12 cellular contexts compared by ENCODE assay signal in the genomic region with DNA sequence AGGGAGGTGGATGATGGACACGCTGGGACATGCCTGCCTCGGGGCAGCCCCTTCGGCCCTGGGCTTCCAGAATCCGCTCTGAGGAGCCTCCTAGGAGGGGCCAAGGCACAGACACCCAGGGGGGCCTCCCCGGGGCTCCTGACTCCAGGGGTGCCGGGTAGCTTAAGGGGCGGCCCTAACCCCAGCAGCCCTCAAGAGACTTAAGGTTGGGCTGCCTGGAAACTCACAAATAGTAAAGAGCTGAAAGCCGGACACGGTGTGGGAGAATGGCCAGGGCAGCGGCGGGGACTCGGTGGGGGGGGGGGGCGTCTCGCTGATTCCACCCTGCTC. TPM values are rescaled to one million over a fixed set of nuclear protein-coding genes. Genes with fewer than 3 reads are reported as not detected.
A peak's percentile ranks its signal among the peaks of the same experiment; 100 is the strongest.
DNase-seq lines count a peak whose midpoint lies in the region; ATAC-seq, FAIRE-seq and TF ChIP-seq lines count a peak whose summit lies in the region.
"Had no signal": no experiment of that assay in that cellular context is flagged by ENCODE, and none has a peak within 500 bp of the region (broad histone marks: within the 10 kb centered on the region; RNA-seq: fewer than 3 reads in every experiment).

No MANE protein-coding gene starts in this region.

- H3K4ac ChIP-seq in mesendoderm (ENCODE audit: low read depth, low read length): peak overlapping the region; percentile 2

- no peak overlapping the region for H4K8ac ChIP-seq in mesendoderm (ENCODE audit: low read depth, low read length)

- TF ChIP-seq EP300 in stomach (IDR thresholded peaks at IDR 0.05): no peak

- DNase-seq in HL-60 (ENCODE audit: low read depth in 1 of 2, low spot score in 1 of 2) (no peak), body of pancreas (no peak), mesendoderm (no peak), stomach (no peak), NK-92 (lab: John Stamatoyannopoulos, UW; ENCODE audit: unreplicated experiment) (no peak), GM13977 (ENCODE audit: low spot score) (no peak), H54 (ENCODE audit: insufficient read length, low spot score) (no peak)
- DNase-seq: activated T-cell treated with anti-CD3 and anti-CD28 coated beads, Interleukin-2, amount 50 U/mL, for 24 hours had no signal

- H3K9ac ChIP-seq in mesendoderm (ENCODE audit: low read length): no peak overlapping the region

- H3K18ac ChIP-seq in mesendoderm (ENCODE audit: low read length): peak overlapping the region; percentile 45

- FAIRE-seq in H54 (lab: Jason Lieb, UNC): no peak

- no peaks in the 10 kb centered on the region for H3K27me3 ChIP-seq in HL-60 (ENCODE audit: insufficient read depth, poor library complexity, severe bottlenecking)
- H3K27me3 ChIP-seq in body of pancreas: no peaks in the 10 kb centered on the region
- no peaks in the 10 kb centered on the region for H3K27me3 ChIP-seq in mesendoderm (ENCODE audit: insufficient read depth, low read length, poor library complexity)
- peaks cover 0 to 4% (median 0%) of the 10 kb centered on the region in 3 donors for H3K27me3 ChIP-seq in stomach

- TF ChIP-seq POLR2A in body of pancreas (IDR thresholded peaks at IDR 0.05) (no peak), stomach (IDR thresholded peaks at IDR 0.05) (no peak), H54 (IDR thresholded peaks at IDR 0.05; ENCODE audit: low read depth, low read length) (no peak)

- no peak overlapping the region for H2AK5ac ChIP-seq in mesendoderm (ENCODE audit: low read length)

- H3K27ac ChIP-seq in HL-60 (replicated peaks) (peak overlapping the region; percentile 52), body of pancreas (peak overlapping the region; percentile 41 to 92 (median 79)), mesendoderm (ENCODE audit: low read depth, low read length) (peak overlapping the region; percentile 67), stomach (peak overlapping the region in 3 of 5 donors; percentile 67 to 85 (median 77))

- H3K79me1 ChIP-seq in mesendoderm (ENCODE audit: low read length): peaks cover 6% of the 10 kb centered on the region

- H4K5ac ChIP-seq in mesendoderm (ENCODE audit: low read length): no peak overlapping the region

- H3K36me3 ChIP-seq in body of pancreas (replicated peaks in 1 of 2; ENCODE audit: insufficient read depth in 1 of 2, low read depth in 2 of 2) (no peaks in the 10 kb centered on the region), mesendoderm (ENCODE audit: control insufficient read depth, insufficient read depth, low read length) (peaks cover 8% of the 10 kb centered on the region), stomach (peaks cover 0 to 19% (median 17%) of the 10 kb centered on the region in 4 donors)

- in situ Hi-C loops in GM13977 (cut with MboI; ENCODE audit: low pct_unique_long_range_greater_than_20kb, low sequenced_read_pairs, unreplicated experiment): no loop called here

- ATAC-seq in body of pancreas (no peak), GM21723 (IDR thresholded peaks at IDR 0.05; ENCODE audit: unreplicated experiment) (no peak)

- H3K9me3 ChIP-seq in body of pancreas (no peaks in the 10 kb centered on the region), stomach (no peaks in the 10 kb centered on the region)

- H3K79me2 ChIP-seq in mesendoderm (ENCODE audit: control insufficient read depth, insufficient read depth, low read length): peaks cover 63% of the 10 kb centered on the region

- TF ChIP-seq CTCF in HL-60 (IDR thresholded peaks at IDR 0.05; ENCODE audit: insufficient read depth, low read length) (no peak), body of pancreas (IDR thresholded peaks at IDR 0.05) (no peak), stomach (IDR thresholded peaks at IDR 0.05) (no peak), GM13977 (IDR thresholded peaks at IDR 0.05; ENCODE audit: extremely low read depth, insufficient read depth, missing control alignments) (no peak)

- H2BK120ac ChIP-seq in mesendoderm (ENCODE audit: low read depth, low read length): no peak overlapping the region

- no peak overlapping the region for H2BK5ac ChIP-seq in mesendoderm (ENCODE audit: low read length)

- H3K56ac ChIP-seq in mesendoderm (ENCODE audit: low read length): no peak overlapping the region

- no peak overlapping the region for H3K4me2 ChIP-seq in mesendoderm (ENCODE audit: low read length)

- intact Hi-C loops in body of pancreas (cut with DNase I): no loop called here
- intact Hi-C loops in stomach (cut with DNase I; ENCODE audit: low total_unique reads): no loop called here

- WGBS in body of pancreas, 2 donors: 78 to 79% methylated on average over 6 to 14 of the region's 14 CpGs
- no CpG with 5 or more reads among the region's 14 CpGs for WGBS in mesendoderm (ENCODE audit: extremely low coverage, insufficient coverage, low lambda C conversion rate)
- 39 to 62% (median 56%) methylated on average over 7 to 14 of the region's 14 CpGs for WGBS in stomach, 5 donors

- no peak overlapping the region for H3K23ac ChIP-seq in mesendoderm (ENCODE audit: low read length)

- H3K4me1 ChIP-seq in body of pancreas (peaks cover 40% of the 10 kb centered on the region), mesendoderm (ENCODE audit: control insufficient read depth, low read depth, low read length) (no peaks in the 10 kb centered on the region), stomach (peaks cover 31 to 48% (median 44%) of the 10 kb centered on the region in 4 donors)

- H3K4me3 ChIP-seq in HL-60 (replicated peaks; ENCODE audit: insufficient read depth, low read length) (no peak overlapping the region), body of pancreas (no peak overlapping the region), mesendoderm (ENCODE audit: low read length) (no peak overlapping the region), stomach (peak overlapping the region in 1 of 4 donors; percentile 28)

- no peak overlapping the region for H2BK15ac ChIP-seq in mesendoderm (replicated peaks; ENCODE audit: low read depth)

RNA-seq across cellular contexts. Expression of a gene that starts 7.7 kb away (rescaled TPM):
- total RNA-seq in body of pancreas (1 to 10 TPM; 3.1 to 5.9 TPM), stomach (10 to 100 TPM in 2 of 5 donors, 1 to 10 TPM in 2, not detected in 1; 1.8 to 23.5 (median 8.6) TPM)
- polyA plus RNA-seq in mesendoderm (2013, experiment 1 of 2): 66.2 TPM
- polyA plus RNA-seq in mesendoderm (2013, experiment 2 of 2): 69.1 TPM
- polyA plus RNA-seq in stomach: 1 to 10 TPM; 1.1 to 4.3 (median 2.1) TPM

RNA-seq across cellular contexts. Expression of a gene that starts 16.4 kb away (rescaled TPM):
- 1 to 10 TPM in 1 of 2 donors, not detected in 1; 3.3 TPM for total RNA-seq in body of pancreas
- 0.10 TPM for polyA plus RNA-seq in mesendoderm (2013, experiment 1 of 2)
- polyA plus RNA-seq in mesendoderm (2013, experiment 2 of 2): 0.15 TPM
- not detected for total RNA-seq in stomach
- not detected for polyA plus RNA-seq in stomach
- total RNA-seq: esophagus mucosa, Right ventricle myocardium inferior had no signal

RNA-seq across cellular contexts. Expression of a gene that starts 20.5 kb away (rescaled TPM):
- total RNA-seq in body of pancreas (10 to 100 TPM; 11.2 to 34.0 TPM), stomach (10 to 100 TPM in 3 of 5 donors, 1 to 10 TPM in 2; 5.8 to 62.0 (median 29.7) TPM)
- polyA plus RNA-seq in mesendoderm (2013, experiment 1 of 2): 56.1 TPM
- polyA plus RNA-seq in mesendoderm (2013, experiment 2 of 2): 56.0 TPM
- 10 to 100 TPM; 47.1 to 63.8 (median 60.0) TPM for polyA plus RNA-seq in stomach

RNA-seq across cellular contexts. Expression of a gene that starts 40.2 kb away (rescaled TPM):
- total RNA-seq in body of pancreas (not detected), stomach (not detected)
- not detected for polyA plus RNA-seq in mesendoderm (2013, experiment 1 of 2)
- polyA plus RNA-seq in mesendoderm (2013, experiment 2 of 2): not detected
- polyA plus RNA-seq in stomach: not detected
- total RNA-seq: esophagus mucosa, kidney epithelial cell, Right ventricle myocardium inferior had no signal

RNA-seq across cellular contexts. Expression of a gene that starts 40.5 kb away (rescaled TPM):
- total RNA-seq in body of pancreas (10 to 100 TPM; 35.0 to 49.8 TPM), stomach (100 to 1,000 TPM in 2 of 5 donors, 10 to 100 TPM in 3; 16.7 to 126 (median 82.1) TPM)
- 34.1 TPM for polyA plus RNA-seq in mesendoderm (2013, experiment 1 of 2)
- polyA plus RNA-seq in mesendoderm (2013, experiment 2 of 2): 33.8 TPM
- 10 to 100 TPM; 49.0 to 74.0 (median 54.7) TPM for polyA plus RNA-seq in stomach
